In genomic region chr10:127150136-127150535, GRCh38 we compare ENCODE assay signal across 1 cellular context.
TF ChIP-seq lines count a peak whose summit lies in the region.

No MANE protein-coding gene starts in this region.

TF ChIP-seq in HepG2, 621 proteins besides CTCF, POLR2A, EP300 and RAD21 (continued from another document):
- no peak for TF ChIP-seq PRDM10 (CRISPR knock-in tag; IDR thresholded peaks at IDR 0.05; ENCODE audit: low read depth)
- TF ChIP-seq, protein P1, sequence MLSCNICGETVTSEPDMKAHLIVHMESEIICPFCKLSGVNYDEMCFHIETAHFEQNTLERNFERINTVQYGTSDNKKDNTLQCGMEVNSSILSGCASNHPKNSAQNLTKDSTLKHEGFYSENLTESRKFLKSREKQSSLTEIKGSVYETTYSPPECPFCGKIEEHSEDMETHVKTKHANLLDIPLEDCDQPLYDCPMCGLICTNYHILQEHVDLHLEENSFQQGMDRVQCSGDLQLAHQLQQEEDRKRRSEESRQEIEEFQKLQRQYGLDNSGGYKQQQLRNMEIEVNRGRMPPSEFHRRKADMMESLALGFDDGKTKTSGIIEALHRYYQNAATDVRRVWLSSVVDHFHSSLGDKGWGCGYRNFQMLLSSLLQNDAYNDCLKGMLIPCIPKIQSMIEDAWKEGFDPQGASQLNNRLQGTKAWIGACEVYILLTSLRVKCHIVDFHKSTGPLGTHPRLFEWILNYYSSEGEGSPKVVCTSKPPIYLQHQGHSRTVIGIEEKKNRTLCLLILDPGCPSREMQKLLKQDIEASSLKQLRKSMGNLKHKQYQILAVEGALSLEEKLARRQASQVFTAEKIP (CRISPR knock-in tag; IDR thresholded peaks at IDR 0.05; ENCODE audit: borderline replicate concordance): no peak
- no peak for TF ChIP-seq ZNF317 (CRISPR knock-in tag; IDR thresholded peaks at IDR 0.05)
- no peak for TF ChIP-seq ZNF550 (CRISPR knock-in tag; IDR thresholded peaks at IDR 0.05; ENCODE audit: borderline replicate concordance)
- TF ChIP-seq ZC3H4 (CRISPR knock-in tag; IDR thresholded peaks at IDR 0.05; ENCODE audit: borderline replicate concordance): no peak
- TF ChIP-seq ZNF18 (CRISPR knock-in tag; IDR thresholded peaks at IDR 0.05; ENCODE audit: insufficient replicate concordance): no peak
- TF ChIP-seq CBX2 (IDR thresholded peaks at IDR 0.05; ENCODE audit: low read depth, low read length): no peak
- no peak for TF ChIP-seq CBX2 (CRISPR knock-in tag; IDR thresholded peaks at IDR 0.05; ENCODE audit: low read depth)
